In genomic region chr10:109852004-109852717, GRCh38 we compare ENCODE assay signal across 8 cellular contexts.
DNase-seq lines count a peak whose midpoint lies in the region; ATAC-seq and TF ChIP-seq lines count a peak whose summit lies in the region.

No MANE protein-coding gene starts in this region.

- H3K4me3 ChIP-seq in dorsolateral prefrontal cortex: peak overlapping the region in 17 of 59 donors; percentile 4 to 42 (median 20)

- no peaks in the 10 kb centered on the region for H3K27me3 ChIP-seq in dorsolateral prefrontal cortex

- peak; percentile 96 for ATAC-seq in GM19035 (IDR thresholded peaks at IDR 0.05; ENCODE audit: unreplicated experiment)
- ATAC-seq in HG03196 (IDR thresholded peaks at IDR 0.05; ENCODE audit: unreplicated experiment): peak; percentile 96

- intact Hi-C loops in dorsolateral prefrontal cortex (cut with DNase I): no loop called here

- no peak overlapping the region for H3K27ac ChIP-seq in dorsolateral prefrontal cortex

- peak; percentile 74 to 96 (median 88) for TF ChIP-seq CTCF in dorsolateral prefrontal cortex (IDR thresholded peaks at IDR 0.05 in 54 of 56, conservative IDR thresholded peaks at IDR 0.05 in 2 of 56; ENCODE audit: low read depth in 1 of 56, partially characterized antibody in 56 of 56)

- DNase-seq in AML-193 (lab: John Stamatoyannopoulos, UW) (peak; percentile 60 to 61), NCI-H526 (lab: John Stamatoyannopoulos, UW) (peak; percentile 11 to 70), dorsolateral prefrontal cortex (peak; percentile 60 to 85 (median 78)), lung microvascular endothelial cell (ENCODE audit: low read depth in 2 of 2) (peak; percentile 67 to 76)
- peak; percentile 63 to 66 for DNase-seq in activated CD4-positive, alpha-beta T cell treated with anti-CD3 and anti-CD28 coated beads, Interleukin-2, amount 50 U/mL, for 4 hours
- peak; percentile 39 for DNase-seq in stimulated activated CD8-positive, alpha-beta memory T cell treated with anti-CD3 and anti-CD28 coated beads, Interleukin-12 subunit alpha, Interleukin-12 subunit beta, amount 100 ng/mL, for 4 hours (ENCODE audit: low read depth)
